In the genomic region with DNA sequence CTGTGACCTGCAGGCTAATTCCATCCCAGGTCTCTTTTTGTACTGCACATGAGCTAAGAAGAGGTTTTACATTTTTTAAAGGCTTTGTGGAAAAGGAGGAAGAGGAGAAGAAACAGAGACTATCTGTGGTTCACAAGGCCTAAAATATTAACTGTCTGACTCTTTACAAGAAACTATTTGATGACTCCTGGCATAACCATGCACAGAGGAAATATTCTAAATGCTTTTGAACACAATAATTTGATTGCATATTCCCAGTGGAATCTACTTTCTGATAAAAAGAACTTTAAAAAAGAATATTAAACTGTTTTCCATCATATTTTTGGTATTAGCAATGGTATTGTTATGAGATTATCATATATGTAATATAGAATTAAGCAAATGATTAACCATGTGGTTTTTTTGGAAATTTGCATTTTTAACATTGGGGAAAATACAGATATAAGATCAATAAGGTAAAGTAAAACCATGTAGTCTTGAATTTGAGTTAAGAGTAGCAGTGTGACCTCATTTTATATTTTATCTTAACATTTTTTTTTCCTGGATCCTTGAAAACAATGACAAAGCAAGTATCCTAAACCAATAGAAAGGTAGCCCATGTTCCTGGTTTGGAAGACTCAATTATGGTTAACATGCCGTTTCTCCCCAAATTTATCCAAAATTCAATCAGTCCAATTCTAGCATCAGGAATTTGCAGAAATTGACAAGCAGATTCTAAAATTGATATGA, we compare ENCODE assay signal across 21 cellular contexts.
DNase-seq lines count a peak whose midpoint lies in the region; ATAC-seq and TF ChIP-seq lines count a peak whose summit lies in the region.
"Had no signal": no experiment of that assay in that cellular context is flagged by ENCODE, and none has a peak within 500 bp of the region (broad histone marks: within the 10 kb centered on the region; RNA-seq: fewer than 3 reads in every experiment).

No MANE protein-coding gene starts in this region.

- POLR2A ChIA-PET in AG04449 (lab: Yijun Ruan, JAX): no interaction called here

- CTCF ChIA-PET in AG04449 (lab: Yijun Ruan, JAX): no interaction called here

- H3K4me1 Mint-ChIP-seq in HFFc6 (ENCODE audit: low read depth): peaks cover 56% of the 10 kb centered on the region
- H3K4me1 Mint-ChIP-seq: activated CD8-positive, alpha-beta memory T cell treated with anti-CD3 and anti-CD28 coated beads, Interleukin-2, amount 10 ng/mL, durations not matched to agents 7 days and 5 days; activated naive CD8-positive, alpha-beta T cell treated with anti-CD3 and anti-CD28 coated beads, Interleukin-2, amount 50 U/mL, for 24 hours had no signal

- in situ Hi-C loops in brain microvascular endothelial cell (cut with HindIII; ENCODE audit: low pct_ligation_motif_present, low sequenced_read_pairs): no loop called here

- H3K27ac Mint-ChIP-seq in HFFc6: peak overlapping the region; percentile 99
- H3K27ac Mint-ChIP-seq: activated CD8-positive, alpha-beta memory T cell treated with anti-CD3 and anti-CD28 coated beads, Interleukin-2, amount 10 ng/mL, durations not matched to agents 7 days and 5 days; activated naive CD8-positive, alpha-beta T cell treated with anti-CD3 and anti-CD28 coated beads, Interleukin-2, amount 50 U/mL, for 24 hours; stimulated activated naive CD8-positive, alpha-beta T cell treated with anti-CD3 and anti-CD28 coated beads, Interleukin-15, Interleukin-2, amounts not matched to agents 100 ng/mL and 50 ng/mL, for 24 hours had no signal

- H3K27me3 Mint-ChIP-seq in HFFc6 (ENCODE audit: insufficient read depth): no peaks in the 10 kb centered on the region
- H3K27me3 Mint-ChIP-seq: activated CD8-positive, alpha-beta memory T cell treated with anti-CD3 and anti-CD28 coated beads, Interleukin-2, amount 10 ng/mL, durations not matched to agents 7 days and 5 days; stimulated activated naive CD8-positive, alpha-beta T cell treated with anti-CD3 and anti-CD28 coated beads, Interleukin-15, Interleukin-2, amounts not matched to agents 100 ng/mL and 50 ng/mL, for 24 hours had no signal

- no peaks in the 10 kb centered on the region for H3K9me3 Mint-ChIP-seq in HFFc6
- H3K9me3 Mint-ChIP-seq: activated naive CD8-positive, alpha-beta T cell treated with anti-CD3 and anti-CD28 coated beads, Interleukin-2, amount 50 U/mL, for 24 hours; stimulated activated naive CD8-positive, alpha-beta T cell treated with anti-CD3 and anti-CD28 coated beads, Interleukin-15, Interleukin-2, amounts not matched to agents 100 ng/mL and 50 ng/mL, for 24 hours had no signal

- peak overlapping the region; percentile 72 for H3K4me3 Mint-ChIP-seq in HFFc6
- H3K4me3 Mint-ChIP-seq: activated CD8-positive, alpha-beta memory T cell treated with anti-CD3 and anti-CD28 coated beads, Interleukin-2, amount 10 ng/mL, durations not matched to agents 7 days and 5 days; activated naive CD8-positive, alpha-beta T cell treated with anti-CD3 and anti-CD28 coated beads, Interleukin-2, amount 50 U/mL, for 24 hours; stimulated activated naive CD8-positive, alpha-beta T cell treated with anti-CD3 and anti-CD28 coated beads, Interleukin-15, Interleukin-2, amounts not matched to agents 100 ng/mL and 50 ng/mL, for 24 hours had no signal

- ATAC-seq in HG02571 (IDR thresholded peaks at IDR 0.05; ENCODE audit: unreplicated experiment) (no peak), HG03108 (IDR thresholded peaks at IDR 0.05; ENCODE audit: unreplicated experiment) (no peak)
- ATAC-seq: activated CD8-positive, alpha-beta memory T cell treated with anti-CD3 and anti-CD28 coated beads, Interleukin-2, amount 10 ng/mL, durations not matched to agents 7 days and 5 days; activated naive CD8-positive, alpha-beta T cell treated with anti-CD3 and anti-CD28 coated beads, Interleukin-2, amount 50 U/mL, for 24 hours; right lobe of liver had no signal

- H3K36me3 Mint-ChIP-seq in HFFc6 (ENCODE audit: low read depth): peaks cover 3% of the 10 kb centered on the region; the same call in 1 of the 2 replicates
- H3K36me3 Mint-ChIP-seq: activated CD8-positive, alpha-beta memory T cell treated with anti-CD3 and anti-CD28 coated beads, Interleukin-2, amount 10 ng/mL, durations not matched to agents 7 days and 5 days had no signal

- H3K4me3 ChIP-seq in AG04449 (ENCODE audit: low read depth, low read length) (no peak overlapping the region), brain microvascular endothelial cell (ENCODE audit: low read depth, low read length) (no peak overlapping the region)
- H3K4me3 ChIP-seq: HAP-1, left ventricle myocardium inferior, PC-9, right lobe of liver, transverse colon had no signal

- peak overlapping the region; percentile 96 for H3K27ac ChIP-seq in brain microvascular endothelial cell
- H3K27ac ChIP-seq: left ventricle myocardium inferior, PC-9, right lobe of liver, transverse colon had no signal

- H3K36me3 ChIP-seq in brain microvascular endothelial cell (replicated peaks): no peaks in the 10 kb centered on the region
- H3K36me3 ChIP-seq: HAP-1, left ventricle myocardium inferior, right lobe of liver, transverse colon had no signal

- no peaks in the 10 kb centered on the region for H3K27me3 ChIP-seq in brain microvascular endothelial cell (replicated peaks)
- H3K27me3 ChIP-seq: right lobe of liver, transverse colon had no signal

- DNase-seq in AG04449 (ENCODE audit: low read depth, low spot score) (peak; percentile 69), HFFc6 (peak; percentile 75), brain microvascular endothelial cell (peak; percentile 28), kidney glomerular epithelial cell (lab: John Stamatoyannopoulos, UW) (peak; percentile 69), DMS 273 (lab: John Stamatoyannopoulos, UW; ENCODE audit: unreplicated experiment) (no peak), DMS79 treated with DMSO at 0.1 percent for 48 hours (lab: John Stamatoyannopoulos, UW) (no peak)
- DNase-seq: activated CD4-positive, alpha-beta T cell treated with anti-CD3 and anti-CD28 coated beads for 4 hours; activated CD8-positive, alpha-beta memory T cell treated with anti-CD3 and anti-CD28 coated beads, Interleukin-2, amount 10 ng/mL, durations not matched to agents 7 days and 5 days; activated naive CD8-positive, alpha-beta T cell treated with anti-CD3 and anti-CD28 coated beads, Interleukin-2, amount 50 U/mL, for 24 hours; Karpas-422; left ventricle myocardium inferior; NCI-H1105 treated with DMSO at 0.1 percent for 48 hours; NCI-H69; occipital lobe; PC-9; right lobe of liver; transverse colon had no signal

- TF ChIP-seq CTCF in AG04449 (IDR thresholded peaks at IDR 0.05; ENCODE audit: insufficient read depth, low read length, missing control alignments) (no peak), HFFc6 (IDR thresholded peaks at IDR 0.05) (no peak), brain microvascular endothelial cell (IDR thresholded peaks at IDR 0.05; ENCODE audit: low read depth, low read length, missing control alignments) (no peak)

Comparison
In these comparisons a context has a peak if more than half of its experiments do, and no peak if none do; other contexts are left out.
1. DNase-seq: peak in AG04449 (single experiment), HFFc6 (single experiment), brain microvascular endothelial cell (single experiment) and kidney glomerular epithelial cell (single experiment); none in DMS 273 (single experiment) and DMS79 treated with DMSO at 0.1 percent for 48 hours (single experiment).